Comparison of ENCODE assay signal across 1 cellular context in the genomic region with DNA sequence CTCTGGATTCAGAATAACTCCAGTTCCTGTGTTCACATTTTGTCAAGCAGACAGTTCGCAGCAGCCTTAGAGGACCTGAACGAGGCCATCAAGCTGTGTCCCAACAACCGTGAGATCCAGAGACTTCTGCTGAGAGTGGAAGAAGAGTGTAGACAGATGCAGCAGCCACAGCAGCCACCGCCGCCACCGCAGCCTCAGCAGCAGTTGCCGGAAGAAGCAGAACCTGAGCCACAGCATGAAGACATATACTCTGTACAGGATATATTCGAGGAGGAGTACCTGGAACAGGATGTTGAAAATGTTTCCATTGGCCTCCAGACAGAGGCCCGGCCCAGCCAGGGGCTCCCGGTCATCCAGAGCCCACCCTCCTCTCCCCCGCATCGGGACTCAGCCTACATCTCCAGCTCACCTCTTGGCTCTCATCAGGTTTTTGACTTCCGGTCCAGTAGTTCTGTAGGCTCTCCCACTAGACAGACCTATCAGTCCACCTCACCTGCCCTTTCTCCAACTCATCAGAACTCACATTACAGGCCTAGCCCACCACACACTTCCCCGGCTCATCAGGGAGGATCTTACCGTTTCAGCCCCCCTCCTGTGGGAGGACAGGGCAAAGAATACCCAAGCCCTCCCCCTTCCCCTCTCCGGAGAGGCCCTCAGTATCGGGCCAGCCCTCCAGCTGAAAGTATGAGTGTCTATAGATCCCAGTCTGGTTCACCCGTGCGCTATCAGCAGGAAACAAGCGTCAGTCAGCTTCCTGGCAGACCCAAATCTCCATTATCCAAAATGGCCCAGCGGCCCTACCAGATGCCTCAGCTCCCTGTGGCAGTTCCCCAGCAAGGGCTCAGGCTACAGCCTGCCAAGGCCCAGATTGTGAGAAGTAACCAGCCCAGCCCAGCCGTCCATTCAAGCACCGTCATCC.
A peak's percentile ranks its signal among the peaks of the same experiment; 100 is the strongest.
TF ChIP-seq lines count a peak whose summit lies in the region.

No MANE protein-coding gene starts in this region.

TF ChIP-seq in endothelial cell of umbilical vein, 7 proteins besides CTCF, POLR2A, EP300 and RAD21 (continued from another document):
- no peak for TF ChIP-seq EZH2 (IDR thresholded peaks at IDR 0.05; ENCODE audit: borderline replicate concordance, low read depth, low read length, severe bottlenecking)
- peak; percentile 22 for TF ChIP-seq JUN (IDR thresholded peaks at IDR 0.05; ENCODE audit: borderline replicate concordance, insufficient read depth, insufficient read length, low read depth)
- TF ChIP-seq POLR2AphosphoS5 (IDR thresholded peaks at IDR 0.05; ENCODE audit: insufficient read depth, low read depth, low read length): peak; percentile 95
- no peak for TF ChIP-seq MYC (IDR thresholded peaks at IDR 0.05; ENCODE audit: low read depth, low read length)
